In genomic region chr10:1465993-1466764, GRCh38 we compare ENCODE assay signal across 18 cellular contexts.
DNase-seq lines count a peak whose midpoint lies in the region; ATAC-seq lines count a peak whose summit lies in the region.
"Had no signal": no experiment of that assay in that cellular context is flagged by ENCODE, and none has a peak within 500 bp of the region (broad histone marks: within the 10 kb centered on the region; RNA-seq: fewer than 3 reads in every experiment).

No MANE protein-coding gene starts in this region.

- H3K9me3 Mint-ChIP-seq in stimulated activated memory B cell treated with anti-CD40 and anti-IgM and Interleukin-4, amounts not matched to agents 10 μg/mL and 1 μg/mL and 100 μg/mL, for 72 hours, result peaks cover 4% of the 10 kb centered on the region
- H3K9me3 Mint-ChIP-seq: CD4-positive, alpha-beta T cell; T-cell had no signal

- no peaks in the 10 kb centered on the region for H3K36me3 ChIP-seq in MG63
- H3K36me3 ChIP-seq: gastroesophageal sphincter, tibial artery, WERI-Rb-1 had no signal

- peaks cover 44% of the 10 kb centered on the region for H3K4me1 Mint-ChIP-seq in stimulated activated memory B cell treated with anti-CD40 and anti-IgM and Interleukin-4, amounts not matched to agents 10 μg/mL and 1 μg/mL and 100 μg/mL, for 72 hours
- H3K4me1 Mint-ChIP-seq: T-cell had no signal

- no peaks in the 10 kb centered on the region for H3K9me3 ChIP-seq in MG63
- H3K9me3 ChIP-seq: gastroesophageal sphincter, tibial artery had no signal

- no peak for ATAC-seq in stimulated activated memory B cell treated with anti-CD40 and anti-IgM and Interleukin-4, amounts not matched to agents 10 μg/mL and 1 μg/mL and 100 μg/mL, for 72 hours
- ATAC-seq: gastroesophageal sphincter, T-cell had no signal

- H3K27me3 ChIP-seq in MG63, result peaks cover 53% of the 10 kb centered on the region

- H3K27me3 Mint-ChIP-seq in stimulated activated memory B cell treated with anti-CD40 and anti-IgM and Interleukin-4, amounts not matched to agents 10 μg/mL and 1 μg/mL and 100 μg/mL, for 72 hours, result no peaks in the 10 kb centered on the region

- DNase-seq in NCI-H2196 (lab: John Stamatoyannopoulos, UW; ENCODE audit: unreplicated experiment) (peak; percentile 40), NCI-H2196 treated with DMSO at 0.1 percent for 48 hours (lab: John Stamatoyannopoulos, UW; ENCODE audit: unreplicated experiment) (no peak), NCI-H2107 treated with DMSO at 0.1 percent for 48 hours (lab: John Stamatoyannopoulos, UW; ENCODE audit: unreplicated experiment) (peak; percentile 26), globus pallidus (ENCODE audit: low spot score) (peak; percentile 22), OCI-M2 (lab: John Stamatoyannopoulos, UW; ENCODE audit: unreplicated experiment) (no peak), MG63 (no peak), ecto neural progenitor cell (ENCODE audit: low spot score) (no peak)
- DNase-seq: amniotic stem cell; CD4-positive, alpha-beta T cell; cerebellar nuclear complex; HCEC 1CT; mesenchymal stem cell; NCI-H524 treated with DMSO at 0.1 percent for 48 hours; T-cell; tibial artery; WERI-Rb-1 had no signal

- no peak overlapping the region for H3K4me3 ChIP-seq in MG63
- H3K4me3 ChIP-seq: gastroesophageal sphincter, tibial artery had no signal

- peak overlapping the region; percentile 59 for H3K4me3 Mint-ChIP-seq in stimulated activated memory B cell treated with anti-CD40 and anti-IgM and Interleukin-4, amounts not matched to agents 10 μg/mL and 1 μg/mL and 100 μg/mL, for 72 hours
- H3K4me3 Mint-ChIP-seq: CD4-positive, alpha-beta T cell; T-cell had no signal

- peak overlapping the region; percentile 41 for H3K27ac Mint-ChIP-seq in stimulated activated memory B cell treated with anti-CD40 and anti-IgM and Interleukin-4, amounts not matched to agents 10 μg/mL and 1 μg/mL and 100 μg/mL, for 72 hours
- H3K27ac Mint-ChIP-seq: CD4-positive, alpha-beta T cell; T-cell had no signal

- no peaks in the 10 kb centered on the region for H3K36me3 Mint-ChIP-seq in stimulated activated memory B cell treated with anti-CD40 and anti-IgM and Interleukin-4, amounts not matched to agents 10 μg/mL and 1 μg/mL and 100 μg/mL, for 72 hours
- H3K36me3 Mint-ChIP-seq: T-cell had no signal

Comparison
In these comparisons a context has a peak if more than half of its experiments do, and no peak if none do; other contexts are left out.
1. DNase-seq: peak in NCI-H2196 (single experiment), NCI-H2107 treated with DMSO at 0.1 percent for 48 hours (single experiment) and globus pallidus (single experiment); none in NCI-H2196 treated with DMSO at 0.1 percent for 48 hours (single experiment), OCI-M2 (single experiment), MG63 (single experiment) and ecto neural progenitor cell (single experiment).